ENCODE assay signal across 1 cellular context in the genomic region with DNA sequence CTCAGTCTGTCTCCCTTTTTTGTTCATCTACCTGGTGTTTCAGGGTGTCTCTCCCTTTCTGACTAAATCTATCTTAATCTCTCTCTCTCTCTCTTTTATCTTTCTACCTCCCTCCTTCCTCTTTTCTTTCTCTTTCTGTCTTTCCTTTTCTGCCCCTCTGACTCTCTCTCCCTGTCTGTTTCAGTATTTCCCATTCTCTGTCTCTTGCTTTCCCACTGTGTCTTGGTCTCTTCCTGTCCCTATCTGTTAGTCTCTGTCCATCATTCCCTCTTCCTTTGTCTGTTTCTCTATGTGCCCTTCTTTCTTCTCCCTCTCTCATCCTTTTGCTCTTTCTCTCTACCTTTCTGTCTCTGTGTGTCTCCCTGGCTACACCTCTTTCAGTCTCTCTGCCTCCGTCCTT.
TF ChIP-seq lines count a peak whose summit lies in the region.

No MANE protein-coding gene starts in this region.

TF ChIP-seq in GM12878, 131 proteins besides CTCF, POLR2A, EP300 and RAD21:
- TF ChIP-seq PML (IDR thresholded peaks at IDR 0.05; ENCODE audit: low read length): no peak
- TF ChIP-seq TCF3 (IDR thresholded peaks at IDR 0.05; ENCODE audit: borderline replicate concordance, insufficient read depth, low read depth, low read length): no peak
- no peak for TF ChIP-seq BRCA1 (IDR thresholded peaks at IDR 0.05; ENCODE audit: low read depth, low read length)
- no peak for TF ChIP-seq NFXL1 (IDR thresholded peaks at IDR 0.05; ENCODE audit: borderline replicate concordance)
- no peak for TF ChIP-seq NR2C2 (IDR thresholded peaks at IDR 0.05; ENCODE audit: borderline replicate concordance, control insufficient read depth, insufficient read length, low read depth)
- TF ChIP-seq HDGF (IDR thresholded peaks at IDR 0.05): 0 out of 2 replicates have a peak, but pooled peaks have one; percentile 26
- no peak for TF ChIP-seq JUNB (IDR thresholded peaks at IDR 0.05)
TF ChIP-seq in GM12878: peak in this region for 1.
